Comparison of ENCODE assay signal across 8 cellular contexts in the genomic region with DNA sequence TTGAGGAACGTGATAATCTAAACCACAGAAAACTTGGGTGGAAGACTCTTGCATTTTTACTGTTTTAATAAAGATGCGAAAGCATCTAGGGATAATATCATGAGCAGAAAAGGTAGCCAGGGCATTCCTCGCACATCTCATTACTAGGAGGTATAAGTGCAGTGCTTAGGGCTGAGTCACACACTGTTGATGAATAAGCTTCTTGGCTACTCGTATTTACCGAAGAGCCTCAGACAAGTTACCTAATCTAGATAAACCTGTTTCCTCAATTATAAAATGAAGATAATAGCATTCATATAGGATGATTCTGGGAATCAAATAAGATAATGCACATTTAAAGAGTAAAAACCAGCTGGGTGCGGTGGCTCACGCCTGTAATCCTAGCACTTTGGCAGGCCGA. TPM values are rescaled to one million over a fixed set of nuclear protein-coding genes. Genes with fewer than 3 reads are reported as not detected.
DNase-seq lines count a peak whose midpoint lies in the region; FAIRE-seq and TF ChIP-seq lines count a peak whose summit lies in the region.

No MANE protein-coding gene starts in this region.

- no peak overlapping the region for H3K23ac ChIP-seq in H1 (ENCODE audit: insufficient read length)
- H3K23ac ChIP-seq in trophoblast cell (ENCODE audit: low read length), result no peak overlapping the region

- H4K91ac ChIP-seq in H1 (replicated peaks; ENCODE audit: insufficient read length, low read length), result no peak overlapping the region
- H4K91ac ChIP-seq in trophoblast cell (ENCODE audit: low read depth, low read length), result no peak overlapping the region

- H2AK5ac ChIP-seq in H1 (ENCODE audit: low read depth, low read length) (no peak overlapping the region), trophoblast cell (ENCODE audit: low read length) (no peak overlapping the region)

- H3K36me3 ChIP-seq in OCI-LY3 (replicated peaks; ENCODE audit: low read depth, low read length), result peaks cover 12% of the 10 kb centered on the region
- H3K36me3 ChIP-seq in H1 (ENCODE audit: control insufficient read depth in 2 of 4, insufficient read depth in 4 of 4, low read length in 3 of 4), result peaks cover 0 to 14% (median 10%) of the 10 kb centered on the region in 4 experiments; a peak in 5 of 8 replicates
- H3K36me3 ChIP-seq in trophoblast cell (ENCODE audit: control insufficient read depth in 1 of 2, insufficient read depth in 2 of 2, low read length in 2 of 2), result peaks cover 3 to 4% of the 10 kb centered on the region in 2 experiments

- POLR2A ChIA-PET in H1 (lab: Charles Lee; ENCODE audit: partially characterized antibody), result interaction anchor here (0.9 to 3.0 kb wide), 5 partner anchors 8 to 33 kb away, joined by 3 to 18 read pairs (median 7); a partner anchor contains a TSS

- H3K23me2 ChIP-seq in H1 (ENCODE audit: low read depth, low read length), result peaks cover 5% of the 10 kb centered on the region

- no peak overlapping the region for H2BK5ac ChIP-seq in H1 (ENCODE audit: low read depth, low read length)
- no peak overlapping the region for H2BK5ac ChIP-seq in trophoblast cell (ENCODE audit: low read depth, low read length, poor library complexity)

- H3K4me2 ChIP-seq in OCI-LY3 (ENCODE audit: low read length) (peak overlapping the region; percentile 78), H1 (ENCODE audit: insufficient read depth in 1 of 2, low read depth in 2 of 2, low read length in 2 of 2) (peak overlapping the region; percentile 74 to 99; a peak in 3 of 4 replicates), trophoblast cell (ENCODE audit: low read length) (no peak overlapping the region)

- H3K4me3 Mint-ChIP-seq in activated CD4-positive, alpha-beta T cell treated with anti-CD3 and anti-CD28 coated beads, Interleukin-2, amount 10 ng/mL, durations not matched to agents 24 days and 14 days, result peak overlapping the region; percentile 85

- CTCF ChIA-PET in H1 (lab: Charles Lee; ENCODE audit: partially characterized antibody), result interaction anchor here (0.7 to 2.4 kb wide), 10 partner anchors 12 to 82 kb away, joined by 3 to 7 read pairs (median 4); no protein-coding TSS in a partner anchor

- FAIRE-seq in H1 (lab: Jason Lieb, UNC) (no peak), frontal cortex (lab: Jason Lieb, UNC) (no peak)

- peaks cover 6% of the 10 kb centered on the region for H3K36me3 Mint-ChIP-seq in activated CD4-positive, alpha-beta T cell treated with anti-CD3 and anti-CD28 coated beads, Interleukin-2, amount 10 ng/mL, durations not matched to agents 24 days and 14 days (ENCODE audit: low read depth)

- H3K27ac ChIP-seq in OCI-LY3 (ENCODE audit: low read length), result no peak overlapping the region
- no peak overlapping the region for H3K27ac ChIP-seq in H1 (ENCODE audit: low read depth, low read length)
- H3K27ac ChIP-seq in trophoblast cell (ENCODE audit: low read depth, low read length), result no peak overlapping the region

- H3K56ac ChIP-seq in H1 (replicated peaks; ENCODE audit: insufficient read length, low read depth, low read length), result no peak overlapping the region

- no peaks in the 10 kb centered on the region for H3K79me2 ChIP-seq in OCI-LY3 (ENCODE audit: low read length)
- H3K79me2 ChIP-seq in H1 (ENCODE audit: control insufficient read depth in 1 of 2, insufficient read depth in 2 of 2, low read length in 2 of 2), result no peaks in the 10 kb centered on the region
- no peaks in the 10 kb centered on the region for H3K79me2 ChIP-seq in trophoblast cell (ENCODE audit: control insufficient read depth, insufficient read depth, low read length, poor library complexity)

- H3K4me3 ChIP-seq in OCI-LY3 (ENCODE audit: low read length), result no peak overlapping the region
- H3K4me3 ChIP-seq in H1 (ENCODE audit: extremely low read depth in 1 of 4, insufficient read depth in 2 of 4, low read depth in 3 of 4, low read length in 4 of 4), result peak overlapping the region in 1 of 4 experiments; percentile 73; a peak in 1 of 8 replicates
- H3K4me3 ChIP-seq in trophoblast cell (ENCODE audit: low read depth, low read length), result no peak overlapping the region

- H3K9me3 ChIP-seq in OCI-LY3 (ENCODE audit: insufficient read depth, low read length) (no peaks in the 10 kb centered on the region), H1 (ENCODE audit: insufficient read depth in 2 of 2, low read depth in 1 of 2, low read length in 1 of 2) (no peaks in the 10 kb centered on the region), trophoblast cell (ENCODE audit: insufficient read depth, low read depth, low read length) (no peaks in the 10 kb centered on the region)

- H3K4me1 Mint-ChIP-seq in activated CD4-positive, alpha-beta T cell treated with anti-CD3 and anti-CD28 coated beads, Interleukin-2, amount 10 ng/mL, durations not matched to agents 24 days and 14 days, result peaks cover 15% of the 10 kb centered on the region

- intact Hi-C loops in activated CD4-positive, alpha-beta T cell treated with anti-CD3 and anti-CD28 coated beads, Interleukin-2, amount 10 ng/mL, durations not matched to agents 24 days and 14 days (cut with micrococcal nuclease), result loop anchor here (2.0 to 10.0 kb wide), 4 partner anchors 20 to 149 kb away; a partner anchor contains a TSS

- H2BK120ac ChIP-seq in H1 (replicated peaks; ENCODE audit: low read depth, low read length), result no peak overlapping the region
- no peak overlapping the region for H2BK120ac ChIP-seq in trophoblast cell (ENCODE audit: insufficient read depth, low read length, poor library complexity)

- 84% methylated on average over 8 of the region's 8 CpGs; no CpG with 5 or more reads in 1 of the 2 experiments for WGBS in H1 (ENCODE audit: extremely low coverage in 1 of 2, insufficient coverage in 1 of 2, insufficient read length in 1 of 2, insufficient replicate concordance in 2 of 2, low coverage in 1 of 2, low lambda C conversion rate in 2 of 2, missing lambda C conversion rate in 1 of 2), 2 experiments
- no CpG with 5 or more reads among the region's 8 CpGs for WGBS in trophoblast cell (ENCODE audit: extremely low coverage, insufficient coverage, insufficient read length)

- TF ChIP-seq CTCF in OCI-LY3 (IDR thresholded peaks at IDR 0.05; ENCODE audit: low read depth, low read length) (no peak), H1 (IDR thresholded peaks at IDR 0.05; ENCODE audit: control extremely low read depth in 1 of 3, insufficient read depth in 1 of 3, low read depth in 1 of 3, low read length in 3 of 3) (no peak)

- H3K9me3 Mint-ChIP-seq in activated CD4-positive, alpha-beta T cell treated with anti-CD3 and anti-CD28 coated beads, Interleukin-2, amount 10 ng/mL, durations not matched to agents 24 days and 14 days, result no peaks in the 10 kb centered on the region

- H3K79me1 ChIP-seq in H1 (ENCODE audit: low read depth, low read length) (no peaks in the 10 kb centered on the region), trophoblast cell (ENCODE audit: low read length) (no peaks in the 10 kb centered on the region)

- H4K20me1 ChIP-seq in OCI-LY3 (ENCODE audit: insufficient read depth, low read length) (no peaks in the 10 kb centered on the region), H1 (replicated peaks in 1 of 2; ENCODE audit: control insufficient read depth in 1 of 2, insufficient read depth in 2 of 2, low read length in 2 of 2) (no peaks in the 10 kb centered on the region)

- peaks cover 26% of the 10 kb centered on the region for H3K27me3 Mint-ChIP-seq in activated CD4-positive, alpha-beta T cell treated with anti-CD3 and anti-CD28 coated beads, Interleukin-2, amount 10 ng/mL, durations not matched to agents 24 days and 14 days

- no peak for TF ChIP-seq POLR2A in H1 (IDR thresholded peaks at IDR 0.05; ENCODE audit: control extremely low read depth in 1 of 2, low read depth in 2 of 2, low read length in 2 of 2)

- H3K27ac Mint-ChIP-seq in activated CD4-positive, alpha-beta T cell treated with anti-CD3 and anti-CD28 coated beads, Interleukin-2, amount 10 ng/mL, durations not matched to agents 24 days and 14 days, result no peak overlapping the region

- H3K9ac ChIP-seq in OCI-LY3 (ENCODE audit: low read length) (no peak overlapping the region), H1 (replicated peaks in 1 of 4; ENCODE audit: extremely low read depth in 1 of 4, low read depth in 3 of 4, low read length in 3 of 4) (no peak overlapping the region), trophoblast cell (ENCODE audit: low read length) (no peak overlapping the region)

- H4K5ac ChIP-seq in H1 (ENCODE audit: insufficient read length, low read depth, low read length), result no peak overlapping the region

- DNase-seq in activated CD4-positive, alpha-beta T cell treated with anti-CD3 and anti-CD28 coated beads, Interleukin-2, amount 10 ng/mL, durations not matched to agents 24 days and 14 days, result no peak
- no peak for DNase-seq in activated CD4-positive, alpha-beta T cell treated with anti-CD3 and anti-CD28 coated beads, Interleukin-2, amount 50 U/mL, for 4 hours
- no peak for DNase-seq in H1 (ENCODE audit: low read depth in 1 of 2, low spot score in 2 of 2)
- peak; percentile 72 to 91 for DNase-seq in trophoblast cell
- no peak for DNase-seq in frontal cortex (ENCODE audit: low spot score in 2 of 2)
- no peak for DNase-seq in stimulated activated naive CD4-positive, alpha-beta T cell treated with Interleukin-2 at 50 U/mL for 16 hours (lab: John Stamatoyannopoulos, UW)
- DNase-seq in NOMO-1 (lab: John Stamatoyannopoulos, UW; ENCODE audit: unreplicated experiment in 2 of 2), result no peak

- H3K27me3 ChIP-seq in OCI-LY3 (ENCODE audit: low read depth, low read length) (peaks cover 8% of the 10 kb centered on the region; the same call in 1 of the 2 replicates), H1 (replicated peaks in 1 of 4; ENCODE audit: control insufficient read depth in 3 of 4, extremely low read depth in 1 of 4, insufficient read depth in 3 of 4, low read length in 3 of 4) (no peaks in the 10 kb centered on the region; a peak in 1 of 7 replicates), trophoblast cell (ENCODE audit: insufficient read depth, low read length) (no peaks in the 10 kb centered on the region)

- H2BK20ac ChIP-seq in H1 (ENCODE audit: low read length), result no peak overlapping the region

- H2AFZ ChIP-seq in OCI-LY3 (ENCODE audit: low read depth, low read length), result no peak overlapping the region
- no peak overlapping the region; the same call in 1 of the 2 replicates for H2AFZ ChIP-seq in H1 (ENCODE audit: low read length)
- no peak overlapping the region for H2AFZ ChIP-seq in trophoblast cell (ENCODE audit: insufficient read depth, low read length, poor library complexity)

- H3K4me1 ChIP-seq in OCI-LY3 (ENCODE audit: low read length) (peaks cover 19% of the 10 kb centered on the region), H1 (replicated peaks in 1 of 4; ENCODE audit: control insufficient read depth in 3 of 4, insufficient read depth in 4 of 4, low read length in 3 of 4) (no peaks in the 10 kb centered on the region), trophoblast cell (ENCODE audit: control insufficient read depth in 1 of 2, insufficient read depth in 2 of 2, low read length in 2 of 2) (peaks cover 4 to 8% of the 10 kb centered on the region in 2 experiments)

- H2BK12ac ChIP-seq in H1 (ENCODE audit: low read depth, low read length) (no peak overlapping the region), trophoblast cell (ENCODE audit: low read length) (no peak overlapping the region)

- H3K18ac ChIP-seq in H1 (ENCODE audit: extremely low read depth, low read length), result no peak overlapping the region
- H3K18ac ChIP-seq in trophoblast cell (ENCODE audit: low read length), result no peak overlapping the region

- H4K8ac ChIP-seq in H1 (ENCODE audit: extremely low read depth, insufficient read depth, low read length), result no peak overlapping the region
- no peak overlapping the region for H4K8ac ChIP-seq in trophoblast cell (ENCODE audit: low read depth, low read length)

- no peak overlapping the region for H2BK15ac ChIP-seq in H1 (ENCODE audit: low read length)

- no peak for TF ChIP-seq RAD21 in H1 (IDR thresholded peaks at IDR 0.05 in 1 of 2, conservative IDR thresholded peaks at IDR 0.05 in 1 of 2; ENCODE audit: low read depth in 2 of 2, low read length in 2 of 2)

- no peak overlapping the region for H4K12ac ChIP-seq in trophoblast cell (ENCODE audit: low read depth, low read length)

- no peak for TF ChIP-seq EP300 in H1 (IDR thresholded peaks at IDR 0.05; ENCODE audit: borderline replicate concordance in 1 of 2, low read depth in 2 of 2, low read length in 2 of 2)

- H3K14ac ChIP-seq in H1 (ENCODE audit: insufficient read length) (no peak overlapping the region), trophoblast cell (ENCODE audit: low read length) (no peak overlapping the region)

- H3K4ac ChIP-seq in H1 (replicated peaks; ENCODE audit: insufficient read length, low read depth, low read length), result no peak overlapping the region
- H3K4ac ChIP-seq in trophoblast cell (ENCODE audit: low read depth, low read length), result no peak overlapping the region

RNA-seq across cellular contexts. Expression of a gene that starts 0.8 kb away (rescaled TPM):
- 0.02 TPM in 1 of 2 replicates, not detected in the other for total RNA-seq in activated CD4-positive, alpha-beta T cell treated with anti-CD3 and anti-CD28 coated beads, Interleukin-2, amount 10 ng/mL, durations not matched to agents 24 days and 14 days
- total RNA-seq in H1 (2021; fragmentation: NEBNext Ultra II Directional; extraction: Animal tissue kit (Norgen Biotek cat#: 25700)), result 0.69 and 0.78 TPM in 2 replicates
- 0.30 and 0.41 TPM in 2 replicates for polyA plus RNA-seq in H1 (2011; rRNA removed)
- 0.43 TPM for polyA plus RNA-seq in H1 (2011; cell fraction: cytosol; rRNA removed)
- 0.70 TPM for polyA plus RNA-seq in H1 (2011; cell fraction: nucleus; rRNA removed)
- polyA plus RNA-seq in H1 (2012, experiment 1 of 2), result 0.53 to 0.88 TPM (median 0.73 TPM) in 4 replicates
- polyA plus RNA-seq in H1 (2012, experiment 2 of 2), result 0.20 TPM
- polyA plus RNA-seq in H1 (2013, experiment 1 of 2), result 0.67 TPM
- 0.70 TPM for polyA plus RNA-seq in H1 (2013, experiment 2 of 2)
- 0.73 and 1.4 TPM in 2 replicates for polyA minus RNA-seq in H1 (2011; rRNA and poly(A)+ RNA removed)
- polyA minus RNA-seq in H1 (2011; cell fraction: cytosol; rRNA and poly(A)+ RNA removed), result 0.66 TPM
- polyA minus RNA-seq in H1 (2011; cell fraction: nucleus; rRNA and poly(A)+ RNA removed), result 0.50 TPM
- 0.04 and 0.07 TPM in 2 replicates for polyA plus RNA-seq in trophoblast cell (2013)
- total RNA-seq in frontal cortex, result 26.1 TPM

RNA-seq across cellular contexts. Expression of a gene that starts 19.9 kb away (rescaled TPM):
- total RNA-seq in activated CD4-positive, alpha-beta T cell treated with anti-CD3 and anti-CD28 coated beads, Interleukin-2, amount 10 ng/mL, durations not matched to agents 24 days and 14 days, result 45.3 and 45.9 TPM in 2 replicates
- 51.6 and 52.6 TPM in 2 replicates for total RNA-seq in H1 (2021; fragmentation: NEBNext Ultra II Directional; extraction: Animal tissue kit (Norgen Biotek cat#: 25700))
- polyA plus RNA-seq in H1 (2011; rRNA removed), result 13.2 and 18.8 TPM in 2 replicates
- 34.6 TPM for polyA plus RNA-seq in H1 (2011; cell fraction: cytosol; rRNA removed)
- 16.3 TPM for polyA plus RNA-seq in H1 (2011; cell fraction: nucleus; rRNA removed)
- polyA plus RNA-seq in H1 (2012, experiment 1 of 2), result 40.3 to 51.0 TPM (median 45.2 TPM) in 4 replicates
- polyA plus RNA-seq in H1 (2012, experiment 2 of 2), result 5.7 TPM
- 32.1 TPM for polyA plus RNA-seq in H1 (2013, experiment 1 of 2)
- 32.6 TPM for polyA plus RNA-seq in H1 (2013, experiment 2 of 2)
- 18.5 and 23.7 TPM in 2 replicates for polyA minus RNA-seq in H1 (2011; rRNA and poly(A)+ RNA removed)
- 27.1 TPM for polyA minus RNA-seq in H1 (2011; cell fraction: cytosol; rRNA and poly(A)+ RNA removed)
- 41.3 TPM for polyA minus RNA-seq in H1 (2011; cell fraction: nucleus; rRNA and poly(A)+ RNA removed)
- 24.1 and 25.0 TPM in 2 replicates for polyA plus RNA-seq in trophoblast cell (2013)
- total RNA-seq in frontal cortex, result 27.3 TPM

RNA-seq across cellular contexts. Expression of a gene that starts 20.1 kb away (rescaled TPM):
- total RNA-seq in activated CD4-positive, alpha-beta T cell treated with anti-CD3 and anti-CD28 coated beads, Interleukin-2, amount 10 ng/mL, durations not matched to agents 24 days and 14 days, result 25.3 and 30.0 TPM in 2 replicates
- total RNA-seq in H1 (2021; fragmentation: NEBNext Ultra II Directional; extraction: Animal tissue kit (Norgen Biotek cat#: 25700)), result 40.6 and 42.8 TPM in 2 replicates
- 16.4 and 27.6 TPM in 2 replicates for polyA plus RNA-seq in H1 (2011; rRNA removed)
- polyA plus RNA-seq in H1 (2011; cell fraction: cytosol; rRNA removed), result 37.1 TPM
- 13.0 TPM for polyA plus RNA-seq in H1 (2011; cell fraction: nucleus; rRNA removed)
- 32.1 to 43.2 TPM (median 40.1 TPM) in 4 replicates for polyA plus RNA-seq in H1 (2012, experiment 1 of 2)
- polyA plus RNA-seq in H1 (2012, experiment 2 of 2), result 6.6 TPM
- polyA plus RNA-seq in H1 (2013, experiment 1 of 2), result 62.8 TPM
- polyA plus RNA-seq in H1 (2013, experiment 2 of 2), result 64.9 TPM
- 6.6 and 16.4 TPM in 2 replicates for polyA minus RNA-seq in H1 (2011; rRNA and poly(A)+ RNA removed)
- polyA minus RNA-seq in H1 (2011; cell fraction: cytosol; rRNA and poly(A)+ RNA removed), result 7.2 TPM
- 7.5 TPM for polyA minus RNA-seq in H1 (2011; cell fraction: nucleus; rRNA and poly(A)+ RNA removed)
- 40.1 and 41.9 TPM in 2 replicates for polyA plus RNA-seq in trophoblast cell (2013)
- total RNA-seq in frontal cortex, result 4.5 TPM

Comparison
In these comparisons a context has a peak if more than half of its experiments do, and no peak if none do; other contexts are left out.
1. DNase-seq: peak in trophoblast cell (2 of 2); none in activated CD4-positive, alpha-beta T cell treated with anti-CD3 and anti-CD28 coated beads, Interleukin-2, amount 10 ng/mL, durations not matched to agents 24 days and 14 days (single experiment), activated CD4-positive, alpha-beta T cell treated with anti-CD3 and anti-CD28 coated beads, Interleukin-2, amount 50 U/mL, for 4 hours (0 of 2), H1 (0 of 2), frontal cortex (0 of 2), stimulated activated naive CD4-positive, alpha-beta T cell treated with Interleukin-2 at 50 U/mL for 16 hours (single experiment) and NOMO-1 (0 of 2).
2. RNA of a gene that starts 0.8 kb away (total RNA-seq): 26.1 TPM in frontal cortex (single experiment); 0.69 to 0.78 TPM in H1 and 0.02 TPM in activated CD4-positive, alpha-beta T cell treated with anti-CD3 and anti-CD28 coated beads, Interleukin-2, amount 10 ng/mL, durations not matched to agents 24 days and 14 days; every median in the first group is over 10 times any median in the second.